8 cellular contexts compared by ENCODE assay signal in genomic region chr2:233252227-233252626, GRCh38. TPM values are rescaled to one million over a fixed set of nuclear protein-coding genes. Genes with fewer than 3 reads are reported as not detected.
DNase-seq lines count a peak whose midpoint lies in the region; ATAC-seq and TF ChIP-seq lines count a peak whose summit lies in the region.

No MANE protein-coding gene starts in this region.

- H3K36me3 ChIP-seq in tibial artery = peaks cover 8 to 13% (median 11%) of the 10 kb centered on the region in 3 donors

- H3K27me3 Mint-ChIP-seq in activated T-cell treated with anti-CD3 and anti-CD28 coated beads, Interleukin-2, amount 50 U/mL, for 4 hours (ENCODE audit: low read depth) = no peaks in the 10 kb centered on the region
- H3K27me3 Mint-ChIP-seq in activated naive CD8-positive, alpha-beta T cell treated with anti-CD3 and anti-CD28 coated beads for 36 hours = no peaks in the 10 kb centered on the region

- intact Hi-C loops in tibial artery (cut with DNase I; ENCODE audit: low total_unique reads) = loop anchor here (5.0 kb wide), 2 partner anchors 400 to 640 kb away; no protein-coding TSS in a partner anchor

- H3K4me3 Mint-ChIP-seq in activated T-cell treated with anti-CD3 and anti-CD28 coated beads, Interleukin-2, amount 50 U/mL, for 4 hours = peak overlapping the region; percentile 93
- peak overlapping the region; percentile 91 for H3K4me3 Mint-ChIP-seq in activated naive CD8-positive, alpha-beta T cell treated with anti-CD3 and anti-CD28 coated beads for 36 hours

- no peak for ATAC-seq in activated T-cell treated with anti-CD3 and anti-CD28 coated beads, Interleukin-2, amount 50 U/mL, for 4 hours
- peak; percentile 4 for ATAC-seq in left lobe of liver

- peak overlapping the region; percentile 98 for H3K27ac Mint-ChIP-seq in activated naive CD8-positive, alpha-beta T cell treated with anti-CD3 and anti-CD28 coated beads for 36 hours

- H3K36me3 Mint-ChIP-seq in activated T-cell treated with anti-CD3 and anti-CD28 coated beads, Interleukin-2, amount 50 U/mL, for 4 hours (ENCODE audit: insufficient read depth) = peaks cover 26% of the 10 kb centered on the region
- H3K36me3 Mint-ChIP-seq in activated naive CD8-positive, alpha-beta T cell treated with anti-CD3 and anti-CD28 coated beads for 36 hours = peaks cover 16% of the 10 kb centered on the region

- no peak for DNase-seq in activated T-cell treated with anti-CD3 and anti-CD28 coated beads, Interleukin-2, amount 50 U/mL, for 4 hours
- DNase-seq in activated T-cell treated with anti-CD3 and anti-CD28 coated beads, Interleukin-2, amount 50 U/mL, for 48 hours = no peak
- no peak for DNase-seq in activated naive CD8-positive, alpha-beta T cell treated with anti-CD3 and anti-CD28 coated beads for 36 hours
- no peak for DNase-seq in left lobe of liver (ENCODE audit: low spot score)
- no peak for DNase-seq in tibial artery
- DNase-seq in T1000 (lab: John Stamatoyannopoulos, UW) = no peak
- no peak for DNase-seq in HuH-7 (ENCODE audit: low spot score)
- no peak for DNase-seq in effector CD8-positive, alpha-beta T cell (lab: John Stamatoyannopoulos, UW)

- H3K27ac ChIP-seq in tibial artery = peak overlapping the region; percentile 80 to 81

- no peak for TF ChIP-seq CTCF in tibial artery (IDR thresholded peaks at IDR 0.05)

- no peaks in the 10 kb centered on the region for H3K27me3 ChIP-seq in tibial artery

- no peaks in the 10 kb centered on the region for H3K9me3 ChIP-seq in tibial artery

- peaks cover 0 to 30% (median 19%) of the 10 kb centered on the region in 4 donors for H3K4me1 ChIP-seq in tibial artery

- H3K4me1 Mint-ChIP-seq in activated T-cell treated with anti-CD3 and anti-CD28 coated beads, Interleukin-2, amount 50 U/mL, for 4 hours (ENCODE audit: low read depth) = peaks cover 58% of the 10 kb centered on the region
- H3K4me1 Mint-ChIP-seq in activated naive CD8-positive, alpha-beta T cell treated with anti-CD3 and anti-CD28 coated beads for 36 hours = peaks cover 64% of the 10 kb centered on the region

- no peaks in the 10 kb centered on the region for H3K9me3 Mint-ChIP-seq in activated T-cell treated with anti-CD3 and anti-CD28 coated beads, Interleukin-2, amount 50 U/mL, for 4 hours
- H3K9me3 Mint-ChIP-seq in activated naive CD8-positive, alpha-beta T cell treated with anti-CD3 and anti-CD28 coated beads for 36 hours = no peaks in the 10 kb centered on the region

- peak overlapping the region; percentile 73 to 89 for H3K4me3 ChIP-seq in tibial artery

RNA-seq across cellular contexts. Expression of gene ATG16L1, which starts 0.8 kb away (rescaled TPM):
- total RNA-seq in activated T-cell treated with anti-CD3 and anti-CD28 coated beads, Interleukin-2, amount 50 U/mL, for 4 hours = 10 to 100 TPM; 36.2 to 37.8 (median 36.9) TPM
- total RNA-seq in activated naive CD8-positive, alpha-beta T cell treated with anti-CD3 and anti-CD28 coated beads for 36 hours = 10 to 100 TPM; 23.4 to 26.1 TPM
- total RNA-seq in left lobe of liver = 19.2 TPM

RNA-seq across cellular contexts. Expression of gene SAG, which starts 55.4 kb away (rescaled TPM):
- total RNA-seq in activated T-cell treated with anti-CD3 and anti-CD28 coated beads, Interleukin-2, amount 50 U/mL, for 4 hours = not detected
- total RNA-seq in activated naive CD8-positive, alpha-beta T cell treated with anti-CD3 and anti-CD28 coated beads for 36 hours = under 1 TPM in 1 of 2 experiments, not detected in 1; 0.31 TPM
- total RNA-seq in left lobe of liver = not detected
